In genomic region chr12:55982319-55982936, GRCh38 we compare ENCODE assay signal across 11 cellular contexts. TPM values are rescaled to one million over a fixed set of nuclear protein-coding genes. Genes with fewer than 3 reads are reported as not detected.
DNase-seq lines count a peak whose midpoint lies in the region; ATAC-seq and TF ChIP-seq lines count a peak whose summit lies in the region.
"Had no signal": no experiment of that assay in that cellular context is flagged by ENCODE, and none has a peak within 500 bp of the region (broad histone marks: within the 10 kb centered on the region; RNA-seq: fewer than 3 reads in every experiment).

No MANE protein-coding gene starts in this region.

- dilution Hi-C loops in mammary epithelial cell (cut with HindIII; ENCODE audit: low sequenced_read_pairs) = no loop called here

- no peaks in the 10 kb centered on the region for H4K20me1 ChIP-seq in mammary epithelial cell (ENCODE audit: insufficient read depth, low read length)

- H3K27me3 ChIP-seq in mammary epithelial cell (ENCODE audit: insufficient read depth, low read length) = no peaks in the 10 kb centered on the region

- 87% methylated on average over 3 of the region's 3 CpGs for WGBS in mammary epithelial cell (ENCODE audit: low coverage, missing lambda C conversion rate)

- H3K36me3 Mint-ChIP-seq in activated B cell treated with CpG ODN at 0.5 μM for 24 hours (ENCODE audit: low read depth) = peaks cover 61% of the 10 kb centered on the region
- H3K36me3 Mint-ChIP-seq in glutamatergic neuron (ENCODE audit: unreplicated experiment) = no peaks in the 10 kb centered on the region

- H2AFZ ChIP-seq in mammary epithelial cell (ENCODE audit: low read depth, low read length) = no peak overlapping the region

- H3K79me2 ChIP-seq in mammary epithelial cell (ENCODE audit: insufficient read depth, low read length) = peaks cover 38% of the 10 kb centered on the region

- H3K4me1 ChIP-seq in mammary epithelial cell (ENCODE audit: insufficient read depth, low read length) = peaks cover 7% of the 10 kb centered on the region

- peaks cover 32% of the 10 kb centered on the region for H3K4me1 Mint-ChIP-seq in activated B cell treated with CpG ODN at 0.5 μM for 24 hours
- H3K4me1 Mint-ChIP-seq in glutamatergic neuron (ENCODE audit: low read depth, unreplicated experiment) = peaks cover 8% of the 10 kb centered on the region

- intact Hi-C loops in activated B cell treated with CpG ODN at 0.5 μM for 24 hours (cut with micrococcal nuclease) (loop anchor here (1.0 kb wide), 1 partner anchor 8 kb away; the partner anchor contains the start of gene RAB5B), mammary epithelial cell (cut with micrococcal nuclease) (no loop called here), left colon (cut with DNase I, micrococcal nuclease) (no loop called here)

- TF ChIP-seq CTCF in activated B cell treated with CpG ODN at 0.5 μM for 24 hours (IDR thresholded peaks at IDR 0.05) (no peak), mammary epithelial cell (conservative IDR thresholded peaks at IDR 0.05 in 1 of 2, IDR thresholded peaks at IDR 0.05 in 1 of 2; ENCODE audit: extremely low read depth in 1 of 2, insufficient read depth in 1 of 2, low read depth in 1 of 2, low read length in 2 of 2) (no peak), glutamatergic neuron (IDR thresholded peaks at IDR 0.05; ENCODE audit: partially characterized antibody, unreplicated experiment) (no peak)

- BruUV-seq in mammary epithelial cell (replicated peaks; lab: Mats Ljungman, UMichigan) = no TSS peak

- H3K9me3 Mint-ChIP-seq in activated B cell treated with CpG ODN at 0.5 μM for 24 hours (no peaks in the 10 kb centered on the region), glutamatergic neuron (ENCODE audit: unreplicated experiment) (no peaks in the 10 kb centered on the region)
- H3K9me3 Mint-ChIP-seq: activated CD4-positive, alpha-beta T cell treated with anti-CD3 and anti-CD28 coated beads, Interleukin-2, amount 10 ng/mL, durations not matched to agents 7 days and 5 days; CD4-positive, CD25-positive, alpha-beta regulatory T cell had no signal

- ATAC-seq in GM19463 (IDR thresholded peaks at IDR 0.05; ENCODE audit: unreplicated experiment) = peak; percentile 81
- ATAC-seq in HG03159 (IDR thresholded peaks at IDR 0.05; ENCODE audit: unreplicated experiment) = peak; percentile 79
- peak; percentile 78 for ATAC-seq in activated B cell treated with CpG ODN at 0.5 μM for 24 hours (ENCODE audit: low read depth)
- no peak for ATAC-seq in left colon

- H3K36me3 ChIP-seq in mammary epithelial cell (ENCODE audit: insufficient read depth, low read length) = peaks cover 18% of the 10 kb centered on the region

- no peak overlapping the region for H3K4me3 Mint-ChIP-seq in activated B cell treated with CpG ODN at 0.5 μM for 24 hours
- H3K4me3 Mint-ChIP-seq in glutamatergic neuron (ENCODE audit: unreplicated experiment) = no peak overlapping the region
- H3K4me3 Mint-ChIP-seq: activated CD4-positive, alpha-beta T cell treated with anti-CD3 and anti-CD28 coated beads, Interleukin-2, amount 10 ng/mL, durations not matched to agents 7 days and 5 days had no signal

- no peak overlapping the region for H3K4me2 ChIP-seq in mammary epithelial cell (ENCODE audit: insufficient read depth, low read depth, low read length)

- CTCF ChIA-PET in activated B cell treated with CpG ODN at 0.5 μM for 24 hours (lab: Charles Lee) (interaction anchor here (0.6 to 2.3 kb wide), 4 partner anchors 13 to 244 kb away, joined by 3 to 13 read pairs (median 4); partner anchors contain the start of gene SUOX), mammary epithelial cell (lab: Charles Lee; ENCODE audit: low non-redundant PET) (no interaction called here)

- H3K27ac Mint-ChIP-seq in activated B cell treated with CpG ODN at 0.5 μM for 24 hours (no peak overlapping the region), glutamatergic neuron (ENCODE audit: unreplicated experiment) (no peak overlapping the region)
- H3K27ac Mint-ChIP-seq: activated CD4-positive, alpha-beta T cell treated with anti-CD3 and anti-CD28 coated beads, Interleukin-2, amount 10 ng/mL, durations not matched to agents 7 days and 5 days had no signal

- no peak overlapping the region for H3K4me3 ChIP-seq in mammary epithelial cell (replicated peaks in 1 of 3; ENCODE audit: insufficient read depth in 1 of 3, low read depth in 2 of 3, low read length in 3 of 3)

- no peak overlapping the region for H3K9ac ChIP-seq in mammary epithelial cell (ENCODE audit: insufficient read depth, low read length)

- H3K27ac ChIP-seq in mammary epithelial cell (ENCODE audit: insufficient read depth, low read depth, low read length) = no peak overlapping the region

- H3K27me3 Mint-ChIP-seq in activated B cell treated with CpG ODN at 0.5 μM for 24 hours (no peaks in the 10 kb centered on the region), glutamatergic neuron (ENCODE audit: unreplicated experiment) (peaks cover 2% of the 10 kb centered on the region)
- H3K27me3 Mint-ChIP-seq: activated CD4-positive, alpha-beta T cell treated with anti-CD3 and anti-CD28 coated beads, Interleukin-2, amount 10 ng/mL, durations not matched to agents 7 days and 5 days; CD4-positive, CD25-positive, alpha-beta regulatory T cell had no signal

- no peaks in the 10 kb centered on the region for H3K9me3 ChIP-seq in mammary epithelial cell (replicated peaks; ENCODE audit: insufficient read depth, low read length)

- DNase-seq in GF-D8 (lab: John Stamatoyannopoulos, UW) = peak; percentile 92
- DNase-seq in activated B cell treated with CpG ODN at 0.5 μM for 24 hours = no peak
- no peak for DNase-seq in mammary epithelial cell
- no peak for DNase-seq in left colon
- no peak for DNase-seq in glutamatergic neuron
- no peak for DNase-seq in DMS153 treated with DMSO at 0.1 percent for 48 hours (lab: John Stamatoyannopoulos, UW; ENCODE audit: unreplicated experiment)
- DNase-seq: activated CD4-positive, alpha-beta T cell treated with anti-CD3 and anti-CD28 coated beads, Interleukin-2, amount 10 ng/mL, durations not matched to agents 7 days and 5 days; CD4-positive, CD25-positive, alpha-beta regulatory T cell; stimulated activated CD4-positive, alpha-beta T cell treated with anti-CD3 and anti-CD28 coated beads, Interleukin-12 subunit alpha, Interleukin-12 subunit beta, amount 100 ng/mL, for 4 hours had no signal

- POLR2A ChIA-PET in activated B cell treated with CpG ODN at 0.5 μM for 24 hours (lab: Charles Lee) = interaction anchor here (0.6 to 3.2 kb wide), 9 partner anchors 8 to 1657 kb away, joined by 3 to 33 read pairs (median 5); partner anchors contain the start of gene RAB5B

- in situ Hi-C loops in mammary epithelial cell (cut with MboI; ENCODE audit: low sequenced_read_pairs in 2 of 2) = loop anchor here in 1 of 2 donors (10.0 kb wide), 1 partner anchor 52 kb away; no protein-coding TSS in a partner anchor

RNA-seq across cellular contexts. Expression of gene RAB5B, which starts 8.6 kb away (rescaled TPM):
- total RNA-seq in activated B cell treated with CpG ODN at 0.5 μM for 24 hours = 82.1 and 83.8 TPM in 2 replicates
- total RNA-seq in mammary epithelial cell = 10 to 100 TPM; 79.4 to 92.5 TPM
- polyA plus RNA-seq in mammary epithelial cell = 87.1 TPM
- 153 TPM for polyA minus RNA-seq in mammary epithelial cell
- 100 to 1,000 TPM; 149 to 169 TPM for total RNA-seq in left colon
- 170 TPM for total RNA-seq in glutamatergic neuron (ENCODE audit: unreplicated experiment)

RNA-seq across cellular contexts. Expression of gene SUOX, which starts 14.6 kb away (rescaled TPM):
- total RNA-seq in activated B cell treated with CpG ODN at 0.5 μM for 24 hours (5.4 and 5.6 TPM in 2 replicates), mammary epithelial cell (10 to 100 TPM; 10.7 to 14.7 TPM), left colon (10 to 100 TPM; 24.1 to 24.4 TPM), glutamatergic neuron (ENCODE audit: unreplicated experiment) (23.9 TPM)
- polyA plus RNA-seq in mammary epithelial cell = 12.2 TPM
- polyA minus RNA-seq in mammary epithelial cell = 24.8 TPM

RNA-seq across cellular contexts. Expression of gene CDK2, which starts 15.8 kb away (rescaled TPM):
- total RNA-seq in activated B cell treated with CpG ODN at 0.5 μM for 24 hours (25.7 and 29.0 TPM in 2 replicates), mammary epithelial cell (10 to 100 TPM; 17.5 to 54.9 TPM), left colon (10 to 100 TPM; 10.4 to 19.7 TPM), glutamatergic neuron (ENCODE audit: unreplicated experiment) (20.5 TPM)
- 50.0 TPM for polyA plus RNA-seq in mammary epithelial cell
- polyA minus RNA-seq in mammary epithelial cell = 154 TPM

RNA-seq across cellular contexts. Expression of gene PMEL, which starts 16.6 kb away (rescaled TPM):
- total RNA-seq in activated B cell treated with CpG ODN at 0.5 μM for 24 hours = 0.27 TPM in 1 of 2 replicates, not detected in the other
- 1 to 10 TPM in 1 of 2 donors, under 1 TPM in 1; 0.67 to 1.9 TPM for total RNA-seq in mammary epithelial cell
- polyA plus RNA-seq in mammary epithelial cell = 1.4 TPM
- polyA minus RNA-seq in mammary epithelial cell = not detected
- total RNA-seq in left colon = 1 to 10 TPM; 2.0 to 5.0 TPM
- 851 TPM for total RNA-seq in glutamatergic neuron (ENCODE audit: unreplicated experiment)

RNA-seq across cellular contexts. Expression of gene IKZF4, which starts 38.4 kb away (rescaled TPM):
- total RNA-seq in activated B cell treated with CpG ODN at 0.5 μM for 24 hours (4.1 and 6.4 TPM in 2 replicates), mammary epithelial cell (1 to 10 TPM; 2.2 to 4.4 TPM), left colon (1 to 10 TPM; 3.9 to 5.0 TPM), glutamatergic neuron (ENCODE audit: unreplicated experiment) (24.1 TPM)
- polyA plus RNA-seq in mammary epithelial cell = 1.9 TPM
- 7.5 TPM for polyA minus RNA-seq in mammary epithelial cell
